Comparison of ENCODE assay signal across 15 cellular contexts in the genomic region with DNA sequence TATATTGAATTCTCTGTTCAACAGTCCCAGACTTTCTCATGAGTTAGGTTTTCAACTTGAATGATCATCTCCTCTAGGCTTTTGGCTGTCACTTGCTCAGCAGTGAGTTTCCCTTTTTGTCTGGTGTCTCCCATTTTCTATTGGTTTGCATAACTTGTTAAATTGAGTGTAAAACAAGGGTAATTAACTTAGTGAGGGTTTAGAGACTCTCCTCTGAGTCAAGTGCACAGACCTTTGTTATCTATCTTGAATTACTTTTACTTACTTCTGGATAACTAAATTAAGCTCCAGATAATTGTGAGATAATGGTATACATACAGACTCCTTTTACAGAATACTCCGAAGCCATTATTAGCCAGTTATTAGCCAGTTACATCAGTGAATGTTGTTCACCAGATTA. TPM values are rescaled to one million over a fixed set of nuclear protein-coding genes. Genes with fewer than 3 reads are reported as not detected.
DNase-seq lines count a peak whose midpoint lies in the region; ATAC-seq and TF ChIP-seq lines count a peak whose summit lies in the region.
"Had no signal": no experiment of that assay in that cellular context is flagged by ENCODE, and none has a peak within 500 bp of the region (broad histone marks: within the 10 kb centered on the region; RNA-seq: fewer than 3 reads in every experiment).

No MANE protein-coding gene starts in this region.

- CTCF ChIA-PET in CD4-positive, alpha-beta T cell (lab: Charles Lee), result interaction anchor here (1.2 to 2.5 kb wide), 4 partner anchors 9 to 46 kb away, joined by 3 to 10 read pairs (median 8); no protein-coding TSS in a partner anchor

- H3K36me3 ChIP-seq in muscle layer of colon (ENCODE audit: insufficient read depth, low read length), result no peaks in the 10 kb centered on the region
- H3K36me3 ChIP-seq: HAP-1, heart right ventricle, ovary had no signal

- no peak for TF ChIP-seq CTCF in CD4-positive, alpha-beta T cell (IDR thresholded peaks at IDR 0.05)

- intact Hi-C loops in CD4-positive, alpha-beta T cell (cut with DNase I, micrococcal nuclease), result no loop called here

- peak overlapping the region; percentile 77 for H3K4me3 Mint-ChIP-seq in CD4-positive, alpha-beta T cell

- H3K9ac ChIP-seq in muscle layer of colon (ENCODE audit: low read length), result no peak overlapping the region

- peaks cover 81% of the 10 kb centered on the region for H3K4me1 ChIP-seq in muscle layer of colon (ENCODE audit: insufficient read depth, low read length)
- H3K4me1 ChIP-seq: HAP-1 had no signal

- POLR2A ChIA-PET in CD4-positive, alpha-beta T cell (lab: Charles Lee), result interaction anchor here (0.6 to 9.3 kb wide), 6 partner anchors 8 to 699 kb away, joined by 3 to 110 read pairs (median 5); partner anchors contain the start of gene MLXIP

- ATAC-seq in CD4-positive, alpha-beta T cell (ENCODE audit: poor library complexity), result no peak
- ATAC-seq in SK-N-SH treated with all-trans-retinoic acid at 6 μM for 48 hours, result no peak
- ATAC-seq in HG02938 (IDR thresholded peaks at IDR 0.05; ENCODE audit: unreplicated experiment), result no peak
- ATAC-seq: A549, heart right ventricle had no signal

- H3K4me3 ChIP-seq in muscle layer of colon (ENCODE audit: low read depth in 1 of 2, low read length in 2 of 2), result no peak overlapping the region
- H3K4me3 ChIP-seq: A549, HAP-1, heart right ventricle, MG63, ovary had no signal

- no peaks in the 10 kb centered on the region for H3K9me3 ChIP-seq in CD4-positive, alpha-beta T cell (ENCODE audit: control insufficient read depth, low read length)
- H3K9me3 ChIP-seq in muscle layer of colon (ENCODE audit: low read length), result no peaks in the 10 kb centered on the region
- H3K9me3 ChIP-seq: A549, HAP-1, heart right ventricle, MG63, ovary had no signal

- peak; percentile 8 to 25 for DNase-seq in NCI-H526 (lab: John Stamatoyannopoulos, UW)
- DNase-seq in NCI-H526 treated with DMSO at 0.1 percent for 48 hours (lab: John Stamatoyannopoulos, UW), result no peak
- DNase-seq in CD4-positive, alpha-beta T cell, result no peak
- no peak for DNase-seq in hypothalamus (lab: John Stamatoyannopoulos, UW)
- no peak for DNase-seq in GM03348 (ENCODE audit: low spot score)
- DNase-seq: activated gamma-delta T cell, heart right ventricle, MG63, NCI-H2029, ovary had no signal

- H3K9me3 Mint-ChIP-seq in CD4-positive, alpha-beta T cell, result no peaks in the 10 kb centered on the region

- H3K27me3 ChIP-seq in CD4-positive, alpha-beta T cell (ENCODE audit: control insufficient read depth, insufficient read depth, low read length), result no peaks in the 10 kb centered on the region
- H3K27me3 ChIP-seq in muscle layer of colon (ENCODE audit: control insufficient read depth in 1 of 2, insufficient read depth in 2 of 2, low read length in 2 of 2), result no peaks in the 10 kb centered on the region
- H3K27me3 ChIP-seq: heart right ventricle, MG63, ovary had no signal

- no peaks in the 10 kb centered on the region for H3K27me3 Mint-ChIP-seq in CD4-positive, alpha-beta T cell

- peaks cover 81% of the 10 kb centered on the region for H3K4me1 Mint-ChIP-seq in CD4-positive, alpha-beta T cell (ENCODE audit: low read depth)

- no peaks in the 10 kb centered on the region for H3K36me3 Mint-ChIP-seq in CD4-positive, alpha-beta T cell (ENCODE audit: low read depth)

- H3K27ac Mint-ChIP-seq in CD4-positive, alpha-beta T cell, result peak overlapping the region; percentile 87

- H3K27ac ChIP-seq in CD4-positive, alpha-beta T cell (ENCODE audit: low read depth, low read length), result peak overlapping the region; percentile 4
- H3K27ac ChIP-seq in muscle layer of colon (ENCODE audit: low read depth, low read length), result peak overlapping the region; percentile 38
- H3K27ac ChIP-seq: ovary had no signal

TF ChIP-seq in SK-N-SH treated with all-trans-retinoic acid at 6 μM for 48 hours, 23 proteins besides CTCF, POLR2A, EP300 and RAD21:
- TF ChIP-seq OSR1 (CRISPR knock-in tag; IDR thresholded peaks at IDR 0.05), result no peak
- no peak for TF ChIP-seq TSHZ2 (CRISPR knock-in tag; IDR thresholded peaks at IDR 0.05)
- no peak for TF ChIP-seq ZNF565 (CRISPR knock-in tag; conservative IDR thresholded peaks at IDR 0.05; ENCODE audit: low read depth)
- no peak for TF ChIP-seq ARNTL (CRISPR knock-in tag; IDR thresholded peaks at IDR 0.05; ENCODE audit: borderline replicate concordance, low read depth)
- no peak for TF ChIP-seq ZFP30 (CRISPR knock-in tag; IDR thresholded peaks at IDR 0.05)
- no peak for TF ChIP-seq ESRRG (CRISPR knock-in tag; IDR thresholded peaks at IDR 0.05)
- TF ChIP-seq ISL1 (CRISPR knock-in tag; IDR thresholded peaks at IDR 0.05), result peak; percentile 59

RNA-seq across cellular contexts. Expression of gene MLXIP, which starts 22.0 kb away (rescaled TPM):
- total RNA-seq in CD4-positive, alpha-beta T cell, result 10 to 100 TPM; 98.0 to 99.3 TPM

Comparison
In these comparisons a context has a peak if more than half of its experiments do, and no peak if none do; other contexts are left out.
1. DNase-seq: peak in NCI-H526 (2 of 2); none in NCI-H526 treated with DMSO at 0.1 percent for 48 hours (single experiment), CD4-positive, alpha-beta T cell (0 of 10), hypothalamus (0 of 51) and GM03348 (single experiment).